8 cellular contexts compared by ENCODE assay signal in the genomic region with DNA sequence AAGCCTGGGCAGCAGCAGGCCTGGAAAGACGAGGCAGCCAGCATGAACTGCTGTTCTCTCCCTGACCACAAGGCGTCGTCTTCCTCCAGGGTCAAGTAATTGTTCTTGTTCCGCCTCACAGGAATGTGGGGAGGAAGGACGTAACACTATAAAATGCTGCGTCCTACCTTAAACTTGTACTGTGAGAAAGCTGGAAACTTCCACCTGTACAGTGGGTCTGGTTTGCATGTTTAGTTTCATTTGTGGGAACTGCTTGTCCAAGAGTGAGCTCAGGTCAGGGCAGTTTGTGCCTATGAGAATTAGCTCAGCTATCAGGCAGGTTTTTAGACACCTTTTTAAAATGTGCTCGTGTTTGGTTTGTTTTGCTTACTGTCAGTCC. TPM values are rescaled to one million over a fixed set of nuclear protein-coding genes. Genes with fewer than 3 reads are reported as not detected.
A peak's percentile ranks its signal among the peaks of the same experiment; 100 is the strongest.
DNase-seq lines count a peak whose midpoint lies in the region; ATAC-seq and TF ChIP-seq lines count a peak whose summit lies in the region.

No MANE protein-coding gene starts in this region.

- peak; percentile 15 for DNase-seq in activated naive CD4-positive, alpha-beta T cell treated with Interleukin-2 at 50 U/mL for 16 hours
- no peak for DNase-seq in activated naive CD4-positive, alpha-beta T cell treated with anti-CD3 and anti-CD28 coated beads, Interleukin-2, amount 50 U/mL, for 16 hours
- peak; percentile 83 for DNase-seq in GM23338 (ENCODE audit: low spot score)
- peak; percentile 49 for DNase-seq in LoVo (ENCODE audit: low spot score)
- peak; percentile 29 for DNase-seq in activated CD8-positive, alpha-beta T cell treated with anti-CD3 and anti-CD28 coated beads, Interleukin-2, amount 10 ng/mL, durations not matched to agents 7 days and 5 days
- DNase-seq in Right ventricle myocardium superior, result peak; percentile 67
- peak; percentile 64 for DNase-seq in progenitor cell of endocrine pancreas (ENCODE audit: low spot score, unreplicated experiment)
- no peak for DNase-seq in hippocampal formation (lab: John Stamatoyannopoulos, UW)

- peaks cover 14% of the 10 kb centered on the region for H3K36me3 ChIP-seq in GM23338 (ENCODE audit: insufficient read depth)

- H3K27ac ChIP-seq in GM23338 (ENCODE audit: low read depth), result no peak overlapping the region

- no peaks in the 10 kb centered on the region for H3K9me2 ChIP-seq in GM23338 (ENCODE audit: insufficient read depth)

- H3K9me3 Mint-ChIP-seq in GM23338 (no peaks in the 10 kb centered on the region), progenitor cell of endocrine pancreas (ENCODE audit: low read depth) (no peaks in the 10 kb centered on the region)
- H3K9me3 Mint-ChIP-seq in activated CD8-positive, alpha-beta T cell treated with anti-CD3 and anti-CD28 coated beads, Interleukin-2, amount 10 ng/mL, durations not matched to agents 7 days and 5 days (ENCODE audit: insufficient read depth), result no peaks in the 10 kb centered on the region

- H3K27me3 Mint-ChIP-seq in GM23338 (ENCODE audit: insufficient read depth, low read depth, poor library complexity) (peaks cover 9% of the 10 kb centered on the region), progenitor cell of endocrine pancreas (no peaks in the 10 kb centered on the region)
- no peaks in the 10 kb centered on the region for H3K27me3 Mint-ChIP-seq in activated CD8-positive, alpha-beta T cell treated with anti-CD3 and anti-CD28 coated beads, Interleukin-2, amount 10 ng/mL, durations not matched to agents 7 days and 5 days (ENCODE audit: low read depth)

- intact Hi-C loops in Right ventricle myocardium superior (cut with DNase I), result no loop called here

- no peaks in the 10 kb centered on the region for H3K27me3 ChIP-seq in GM23338 (ENCODE audit: insufficient read depth)

- no peak overlapping the region for H3K4me3 ChIP-seq in GM23338

- H3K4me3 Mint-ChIP-seq in GM23338 (no peak overlapping the region), progenitor cell of endocrine pancreas (ENCODE audit: low read depth) (no peak overlapping the region)
- no peak overlapping the region for H3K4me3 Mint-ChIP-seq in activated CD8-positive, alpha-beta T cell treated with anti-CD3 and anti-CD28 coated beads, Interleukin-2, amount 10 ng/mL, durations not matched to agents 7 days and 5 days

- H3K27ac Mint-ChIP-seq in GM23338 (peak overlapping the region; percentile 6; the same call in 1 of the 2 replicates), progenitor cell of endocrine pancreas (peak overlapping the region; percentile 19)
- H3K27ac Mint-ChIP-seq in activated CD8-positive, alpha-beta T cell treated with anti-CD3 and anti-CD28 coated beads, Interleukin-2, amount 10 ng/mL, durations not matched to agents 7 days and 5 days, result no peak overlapping the region

- H3K79me2 ChIP-seq in GM23338 (replicated peaks; ENCODE audit: insufficient read depth), result peaks cover 21% of the 10 kb centered on the region

- H3K4me1 ChIP-seq in GM23338 (ENCODE audit: insufficient read depth), result peaks cover 7% of the 10 kb centered on the region; the same call in 1 of the 2 replicates

- peaks cover 16% of the 10 kb centered on the region for H4K20me1 ChIP-seq in GM23338 (replicated peaks; ENCODE audit: insufficient read depth)

- H3K4me1 Mint-ChIP-seq in GM23338 (peaks cover 16% of the 10 kb centered on the region), progenitor cell of endocrine pancreas (ENCODE audit: low read depth) (peaks cover 3% of the 10 kb centered on the region)
- H3K4me1 Mint-ChIP-seq in activated CD8-positive, alpha-beta T cell treated with anti-CD3 and anti-CD28 coated beads, Interleukin-2, amount 10 ng/mL, durations not matched to agents 7 days and 5 days (ENCODE audit: low read depth), result no peaks in the 10 kb centered on the region

- CTCF ChIA-PET in activated CD8-positive, alpha-beta T cell treated with anti-CD3 and anti-CD28 coated beads, Interleukin-2, amount 10 ng/mL, durations not matched to agents 7 days and 5 days (lab: Charles Lee), result interaction anchor here (0.8 to 3.7 kb wide), 8 partner anchors 10 to 321 kb away, joined by 3 to 26 read pairs (median 6); partner anchors contain the start of gene PANX1

- peak; percentile 89 to 95 for TF ChIP-seq CTCF in GM23338 (conservative IDR thresholded peaks at IDR 0.05; ENCODE audit: low read depth in 2 of 2)
- peak; percentile 84 for TF ChIP-seq CTCF in progenitor cell of endocrine pancreas (IDR thresholded peaks at IDR 0.05; ENCODE audit: unreplicated experiment)

- 0 out of 2 replicates have a peak overlapping the region, but pooled peaks have one; percentile 53 for H3K4me2 ChIP-seq in GM23338

- ATAC-seq in GM23338 (peak; percentile 90), Right ventricle myocardium superior (ENCODE audit: poor library complexity) (peak; percentile 63)
- no peak for ATAC-seq in activated CD8-positive, alpha-beta T cell treated with anti-CD3 and anti-CD28 coated beads, Interleukin-2, amount 10 ng/mL, durations not matched to agents 7 days and 5 days

- H2AFZ ChIP-seq in GM23338, result no peak overlapping the region

- no peaks in the 10 kb centered on the region for H3F3A ChIP-seq in GM23338 (replicated peaks; ENCODE audit: low read depth)

- H3K36me3 Mint-ChIP-seq in GM23338 (ENCODE audit: low read depth) (peaks cover 40% of the 10 kb centered on the region), progenitor cell of endocrine pancreas (ENCODE audit: insufficient read depth) (peaks cover 18% of the 10 kb centered on the region)
- peaks cover 14% of the 10 kb centered on the region for H3K36me3 Mint-ChIP-seq in activated CD8-positive, alpha-beta T cell treated with anti-CD3 and anti-CD28 coated beads, Interleukin-2, amount 10 ng/mL, durations not matched to agents 7 days and 5 days (ENCODE audit: low read depth)

- POLR2A ChIA-PET in activated CD8-positive, alpha-beta T cell treated with anti-CD3 and anti-CD28 coated beads, Interleukin-2, amount 10 ng/mL, durations not matched to agents 7 days and 5 days (lab: Charles Lee), result no interaction called here

TF ChIP-seq in GM23338, 12 proteins besides CTCF, POLR2A, EP300 and RAD21 (continues in another document):
- TF ChIP-seq NANOG (IDR thresholded peaks at IDR 0.05; ENCODE audit: borderline replicate concordance) (no peak), ETS1 (IDR thresholded peaks at IDR 0.05) (no peak), POLR2AphosphoS5 (IDR thresholded peaks at IDR 0.05; ENCODE audit: low read depth) (no peak; the same call in 1 of the 2 replicates), ZNF331 (CRISPR knock-in tag; IDR thresholded peaks at IDR 0.05; ENCODE audit: low read depth) (no peak), JUNB (IDR thresholded peaks at IDR 0.05; ENCODE audit: unreplicated experiment) (no peak), ZNF114 (CRISPR knock-in tag; IDR thresholded peaks at IDR 0.05) (no peak), EZH2 (IDR thresholded peaks at IDR 0.05; ENCODE audit: low read depth, unreplicated experiment) (no peak), STAT1 (IDR thresholded peaks at IDR 0.05; ENCODE audit: unreplicated experiment) (no peak)

RNA-seq across cellular contexts. Expression of gene PANX1, which starts 55.2 kb away (rescaled TPM):
- total RNA-seq in GM23338 (2014; rRNA removed; shearing (Covaris generic)), result 28.9 and 40.8 TPM in 2 replicates
- polyA plus RNA-seq in GM23338 (2016; fragmentation: Nextera tagmentation; extraction: Ambion mirVana), result 8.3 and 9.5 TPM in 2 replicates
- 10 to 100 TPM; 12.0 to 13.0 TPM for total RNA-seq in activated CD8-positive, alpha-beta T cell treated with anti-CD3 and anti-CD28 coated beads, Interleukin-2, amount 10 ng/mL, durations not matched to agents 7 days and 5 days
- total RNA-seq in Right ventricle myocardium superior (21.7 TPM), progenitor cell of endocrine pancreas (31.9 and 32.3 TPM in 2 replicates)

Comparison
In these comparisons a context has a peak if more than half of its experiments do, and no peak if none do; other contexts are left out.
1. DNase-seq: peak in activated naive CD4-positive, alpha-beta T cell treated with Interleukin-2 at 50 U/mL for 16 hours (single experiment), GM23338 (single experiment), LoVo (single experiment), activated CD8-positive, alpha-beta T cell treated with anti-CD3 and anti-CD28 coated beads, Interleukin-2, amount 10 ng/mL, durations not matched to agents 7 days and 5 days (single experiment), Right ventricle myocardium superior (single experiment) and progenitor cell of endocrine pancreas (single experiment); none in activated naive CD4-positive, alpha-beta T cell treated with anti-CD3 and anti-CD28 coated beads, Interleukin-2, amount 50 U/mL, for 16 hours (single experiment) and hippocampal formation (0 of 2).